Comparison of ENCODE assay signal across 1 cellular context in genomic region chr10:79074732-79075131, GRCh38.
TF ChIP-seq lines count a peak whose summit lies in the region.

No MANE protein-coding gene starts in this region.

TF ChIP-seq in HepG2, 621 proteins besides CTCF, POLR2A, EP300 and RAD21 (continued from another document):
- TF ChIP-seq, protein P1, sequence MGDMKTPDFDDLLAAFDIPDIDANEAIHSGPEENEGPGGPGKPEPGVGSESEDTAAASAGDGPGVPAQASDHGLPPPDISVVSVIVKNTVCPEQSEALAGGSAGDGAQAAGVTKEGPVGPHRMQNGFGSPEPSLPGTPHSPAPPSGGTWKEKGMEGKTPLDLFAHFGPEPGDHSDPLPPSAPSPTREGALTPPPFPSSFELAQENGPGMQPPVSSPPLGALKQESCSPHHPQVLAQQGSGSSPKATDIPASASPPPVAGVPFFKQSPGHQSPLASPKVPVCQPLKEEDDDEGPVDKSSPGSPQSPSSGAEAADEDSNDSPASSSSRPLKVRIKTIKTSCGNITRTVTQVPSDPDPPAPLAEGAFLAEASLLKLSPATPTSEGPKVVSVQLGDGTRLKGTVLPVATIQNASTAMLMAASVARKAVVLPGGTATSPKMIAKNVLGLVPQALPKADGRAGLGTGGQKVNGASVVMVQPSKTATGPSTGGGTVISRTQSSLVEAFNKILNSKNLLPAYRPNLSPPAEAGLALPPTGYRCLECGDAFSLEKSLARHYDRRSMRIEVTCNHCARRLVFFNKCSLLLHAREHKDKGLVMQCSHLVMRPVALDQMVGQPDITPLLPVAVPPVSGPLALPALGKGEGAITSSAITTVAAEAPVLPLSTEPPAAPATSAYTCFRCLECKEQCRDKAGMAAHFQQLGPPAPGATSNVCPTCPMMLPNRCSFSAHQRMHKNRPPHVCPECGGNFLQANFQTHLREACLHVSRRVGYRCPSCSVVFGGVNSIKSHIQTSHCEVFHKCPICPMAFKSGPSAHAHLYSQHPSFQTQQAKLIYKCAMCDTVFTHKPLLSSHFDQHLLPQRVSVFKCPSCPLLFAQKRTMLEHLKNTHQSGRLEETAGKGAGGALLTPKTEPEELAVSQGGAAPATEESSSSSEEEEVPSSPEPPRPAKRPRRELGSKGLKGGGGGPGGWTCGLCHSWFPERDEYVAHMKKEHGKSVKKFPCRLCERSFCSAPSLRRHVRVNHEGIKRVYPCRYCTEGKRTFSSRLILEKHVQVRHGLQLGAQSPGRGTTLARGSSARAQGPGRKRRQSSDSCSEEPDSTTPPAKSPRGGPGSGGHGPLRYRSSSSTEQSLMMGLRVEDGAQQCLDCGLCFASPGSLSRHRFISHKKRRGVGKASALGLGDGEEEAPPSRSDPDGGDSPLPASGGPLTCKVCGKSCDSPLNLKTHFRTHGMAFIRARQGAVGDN (CRISPR knock-in tag; IDR thresholded peaks at IDR 0.05): 0 out of 2 replicates have a peak, but pooled peaks have one; percentile 14
